ENCODE assay signal across 22 cellular contexts in the genomic region with DNA sequence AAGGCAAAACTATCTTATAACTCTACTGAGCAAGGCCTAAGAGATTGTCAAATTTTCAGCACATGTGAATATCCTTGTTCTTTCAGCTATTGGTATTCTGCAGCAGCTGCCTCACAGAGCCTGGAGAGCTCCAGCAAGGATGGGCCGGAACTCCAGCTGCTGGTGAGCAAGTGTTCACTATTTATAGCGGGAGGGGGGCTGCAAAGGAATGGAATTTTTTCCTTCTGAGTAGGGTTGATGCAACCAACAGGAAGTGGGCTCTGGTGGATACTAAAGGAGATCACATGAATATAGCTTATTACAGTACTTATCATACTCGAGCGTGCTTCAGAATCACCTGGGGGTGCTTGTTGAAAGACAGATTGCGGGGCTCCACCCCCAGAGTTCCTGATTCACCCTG. TPM values are rescaled to one million over a fixed set of nuclear protein-coding genes. Genes with fewer than 3 reads are reported as not detected.
DNase-seq lines count a peak whose midpoint lies in the region; ATAC-seq and TF ChIP-seq lines count a peak whose summit lies in the region.
"Had no signal": no experiment of that assay in that cellular context is flagged by ENCODE, and none has a peak within 500 bp of the region (broad histone marks: within the 10 kb centered on the region; RNA-seq: fewer than 3 reads in every experiment).

No MANE protein-coding gene starts in this region.

- H4K91ac ChIP-seq in neuronal stem cell (ENCODE audit: low read depth, low read length, poor library complexity), result no peak overlapping the region

- no peak overlapping the region for H2AK5ac ChIP-seq in neuronal stem cell (ENCODE audit: low read depth, low read length)

- peaks cover 10% of the 10 kb centered on the region for H3K27me3 ChIP-seq in fibroblast of lung (ENCODE audit: control insufficient read depth, insufficient read depth, low read length)
- H3K27me3 ChIP-seq in neuronal stem cell (ENCODE audit: control insufficient read depth in 3 of 3, insufficient read depth in 3 of 3, low read depth in 1 of 3, low read length in 3 of 3), result peaks cover 0 to 4% (median 0%) of the 10 kb centered on the region in 3 experiments
- H3K27me3 ChIP-seq in breast epithelium, result no peaks in the 10 kb centered on the region
- no peaks in the 10 kb centered on the region for H3K27me3 ChIP-seq in colonic mucosa
- H3K27me3 ChIP-seq: heart right ventricle had no signal

- no peak for TF ChIP-seq POLR2A in breast epithelium (IDR thresholded peaks at IDR 0.05)

- H4K8ac ChIP-seq in neuronal stem cell (ENCODE audit: low read depth, low read length), result no peak overlapping the region

- peak; percentile 47 for DNase-seq in DMS79 (lab: John Stamatoyannopoulos, UW)
- peak; percentile 26 for DNase-seq in RPMI7951 (ENCODE audit: low read depth)
- DNase-seq in fibroblast of lung (ENCODE audit: low read depth in 2 of 2), result peak; percentile 10 to 84
- DNase-seq in neuronal stem cell (ENCODE audit: low spot score), result no peak
- DNase-seq in breast epithelium (ENCODE audit: low spot score in 2 of 2), result no peak
- no peak for DNase-seq in colonic mucosa
- no peak for DNase-seq in COLO668 (lab: John Stamatoyannopoulos, UW; ENCODE audit: unreplicated experiment)
- DNase-seq: activated CD4-positive, alpha-beta T cell treated with anti-CD3 and anti-CD28 coated beads for 4 hours; activated T-cell treated with anti-CD3 and anti-CD28 coated beads for 4 hours; Calu3; effector memory CD4-positive, alpha-beta T cell; heart right ventricle; NCI-H1694 treated with DMSO at 0.1 percent for 48 hours; NCI-H524 treated with DMSO at 0.1 percent for 48 hours; NK-92 treated with Interleukin-12 subunit alpha and Interleukin-12 subunit beta, amount 100 ng/mL, for 24 hours; PC-3; Right ventricle myocardium superior; stimulated activated CD4-positive, alpha-beta T cell treated with anti-CD3 and anti-CD28 coated beads, Interleukin-2, amount 100 ng/mL, for 24 hours had no signal

- H3K79me1 ChIP-seq in neuronal stem cell (ENCODE audit: low read depth, low read length), result no peaks in the 10 kb centered on the region

- H3K79me2 ChIP-seq in fibroblast of lung (ENCODE audit: control insufficient read depth, insufficient read depth, low read length), result no peaks in the 10 kb centered on the region

- H2BK15ac ChIP-seq in neuronal stem cell (ENCODE audit: low read length), result no peak overlapping the region

- H3K18ac ChIP-seq in neuronal stem cell (ENCODE audit: low read length), result no peak overlapping the region

- no peak overlapping the region for H2AFZ ChIP-seq in fibroblast of lung (ENCODE audit: low read length)
- H2AFZ ChIP-seq in neuronal stem cell (ENCODE audit: low read length), result peak overlapping the region; percentile 15
- H2AFZ ChIP-seq: GM23338 had no signal

- H2BK12ac ChIP-seq in neuronal stem cell (ENCODE audit: low read length), result no peak overlapping the region

- no peaks in the 10 kb centered on the region for H3K4me1 ChIP-seq in fibroblast of lung (ENCODE audit: control insufficient read depth, extremely low read depth, insufficient read depth, low read length)
- peaks cover 0 to 2% of the 10 kb centered on the region in 2 donors for H3K4me1 ChIP-seq in neuronal stem cell (ENCODE audit: control insufficient read depth in 2 of 2, insufficient read depth in 1 of 2, low read depth in 1 of 2, low read length in 2 of 2)
- H3K4me1 ChIP-seq in breast epithelium, result no peaks in the 10 kb centered on the region
- H3K4me1 ChIP-seq in colonic mucosa, result no peaks in the 10 kb centered on the region
- H3K4me1 ChIP-seq: heart right ventricle had no signal

- intact Hi-C loops in breast epithelium (cut with DNase I; ENCODE audit: low total_unique reads), result no loop called here
- intact Hi-C loops in colonic mucosa (cut with DNase I), result no loop called here

- no peak for ATAC-seq in HG03025 (IDR thresholded peaks at IDR 0.05; ENCODE audit: low FRiP score, unreplicated experiment)
- ATAC-seq: GM23338, heart right ventricle, PC-3 had no signal

- no peak overlapping the region for H3K4ac ChIP-seq in neuronal stem cell (ENCODE audit: low read length)

- no peak overlapping the region for H3K4me3 ChIP-seq in fibroblast of lung (replicated peaks in 1 of 4; ENCODE audit: control extremely low read depth in 1 of 4, insufficient read depth in 1 of 4, low read depth in 3 of 4, low read length in 4 of 4)
- H3K4me3 ChIP-seq in neuronal stem cell (ENCODE audit: low read length in 2 of 2), result no peak overlapping the region
- H3K4me3 ChIP-seq in breast epithelium, result no peak overlapping the region
- no peak overlapping the region for H3K4me3 ChIP-seq in colonic mucosa
- H3K4me3 ChIP-seq: GM23338, heart right ventricle, smooth muscle cell had no signal

- H3K4me2 ChIP-seq in fibroblast of lung (ENCODE audit: extremely low read depth, insufficient read depth, low read length), result no peak overlapping the region
- H3K4me2 ChIP-seq in neuronal stem cell (ENCODE audit: insufficient read depth, low read length, poor library complexity, severe bottlenecking), result no peak overlapping the region
- H3K4me2 ChIP-seq: GM23338, smooth muscle cell had no signal

- H3K36me3 ChIP-seq in fibroblast of lung (ENCODE audit: control insufficient read depth, insufficient read depth, low read length), result no peaks in the 10 kb centered on the region
- H3K36me3 ChIP-seq in neuronal stem cell (replicated peaks in 1 of 2; ENCODE audit: control insufficient read depth in 2 of 2, insufficient read depth in 2 of 2, low read length in 2 of 2), result no peaks in the 10 kb centered on the region
- H3K36me3 ChIP-seq in breast epithelium, result no peaks in the 10 kb centered on the region
- no peaks in the 10 kb centered on the region for H3K36me3 ChIP-seq in colonic mucosa
- H3K36me3 ChIP-seq: heart right ventricle had no signal

- H3K9me3 ChIP-seq in fibroblast of lung (ENCODE audit: control insufficient read depth, insufficient read depth, low read depth, low read length), result no peaks in the 10 kb centered on the region
- H3K9me3 ChIP-seq in neuronal stem cell (replicated peaks in 1 of 2; ENCODE audit: control insufficient read depth in 2 of 2, insufficient read depth in 1 of 2, low read depth in 1 of 2, low read length in 2 of 2), result no peaks in the 10 kb centered on the region
- H3K9me3 ChIP-seq in breast epithelium, result no peaks in the 10 kb centered on the region
- H3K9me3 ChIP-seq in colonic mucosa, result no peaks in the 10 kb centered on the region
- H3K9me3 ChIP-seq: heart right ventricle had no signal

- H3K27ac ChIP-seq in fibroblast of lung (ENCODE audit: insufficient read depth, low read length) (no peak overlapping the region), neuronal stem cell (replicated peaks; ENCODE audit: low read length) (no peak overlapping the region), breast epithelium (no peak overlapping the region), colonic mucosa (no peak overlapping the region)
- H3K27ac ChIP-seq: C4-2B, heart right ventricle had no signal

- TF ChIP-seq CTCF in fibroblast of lung (conservative IDR thresholded peaks at IDR 0.05 in 1 of 2, IDR thresholded peaks at IDR 0.05 in 1 of 2; ENCODE audit: low read depth in 1 of 2, low read length in 2 of 2) (no peak), breast epithelium (IDR thresholded peaks at IDR 0.05) (no peak), colonic mucosa (IDR thresholded peaks at IDR 0.05) (no peak)

- H3K23ac ChIP-seq in neuronal stem cell (ENCODE audit: low read depth, low read length, poor library complexity), result no peak overlapping the region

- no peak overlapping the region for H3K9ac ChIP-seq in fibroblast of lung (ENCODE audit: insufficient read depth, low read length)
- no peak overlapping the region for H3K9ac ChIP-seq in neuronal stem cell (ENCODE audit: low read depth, low read length, poor library complexity)
- no peak overlapping the region for H3K9ac ChIP-seq in colonic mucosa (ENCODE audit: low read depth in 2 of 2, low read length in 2 of 2)

- WGBS in neuronal stem cell (ENCODE audit: extremely low coverage in 2 of 2, insufficient read length in 2 of 2, insufficient replicate concordance in 1 of 2), 2 donors, result no CpG with 5 or more reads among the region's 5 CpGs

- no peaks in the 10 kb centered on the region for H4K20me1 ChIP-seq in fibroblast of lung (ENCODE audit: control insufficient read depth, extremely low read depth, insufficient read depth, low read length)

- H2BK120ac ChIP-seq in neuronal stem cell (ENCODE audit: low read depth, low read length), result no peak overlapping the region

- H3K14ac ChIP-seq in neuronal stem cell (ENCODE audit: low read length), result no peak overlapping the region

- H2BK5ac ChIP-seq in neuronal stem cell (ENCODE audit: low read length), result no peak overlapping the region

RNA-seq across cellular contexts. Expression of a gene that starts 20.2 kb away (rescaled TPM):
- 23.3 and 23.8 TPM in 2 replicates for total RNA-seq in RPMI7951 (2014; rRNA removed; shearing (Covaris generic))
- 58.0 and 80.8 TPM in 2 replicates for total RNA-seq in fibroblast of lung
- polyA plus RNA-seq in fibroblast of lung, result 26.0 and 37.5 TPM in 2 replicates
- polyA plus RNA-seq in fibroblast of lung (2012), result 31.2 and 52.2 TPM in 2 replicates
- 51.0 and 63.7 TPM in 2 replicates for polyA minus RNA-seq in fibroblast of lung (ENCODE audit: low replicate concordance)
- 5.9 TPM for polyA plus RNA-seq in neuronal stem cell (2013, experiment 1 of 2)
- polyA plus RNA-seq in neuronal stem cell (2013, experiment 2 of 2), result 5.7 TPM
- 100 to 1,000 TPM in 1 of 3 donors, 10 to 100 TPM in 2; 54.9 to 100 (median 63.6) TPM for total RNA-seq in breast epithelium
- 10 to 100 TPM; 25.5 to 29.5 TPM for total RNA-seq in colonic mucosa

Comparison
In these comparisons a context has a peak if more than half of its experiments do, and no peak if none do; other contexts are left out.
1. DNase-seq: peak in DMS79 (single experiment), RPMI7951 (single experiment) and fibroblast of lung (2 of 2); none in neuronal stem cell (single experiment), breast epithelium (0 of 2), colonic mucosa (single experiment) and COLO668 (single experiment).